ENCODE assay signal across 11 cellular contexts in the genomic region with DNA sequence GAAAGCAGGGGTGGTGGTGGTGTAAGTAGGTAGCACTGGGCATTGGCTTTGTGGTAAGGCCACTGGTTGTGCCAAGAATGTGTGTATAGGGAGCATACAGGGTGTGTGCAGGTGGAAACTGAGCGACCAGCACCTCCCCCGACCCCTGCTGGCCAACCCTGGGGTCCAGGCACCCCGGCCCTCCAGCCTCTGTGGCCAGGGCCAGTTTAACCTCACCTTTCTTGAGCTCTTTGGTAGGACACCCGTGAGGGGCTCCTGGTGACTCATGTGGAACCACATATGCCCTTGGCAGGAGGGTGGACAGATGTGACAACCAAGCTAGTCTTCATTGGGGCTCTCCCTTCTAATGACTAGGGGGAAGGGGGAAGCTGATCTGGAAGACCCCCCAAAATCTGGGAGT. TPM values are rescaled to one million over a fixed set of nuclear protein-coding genes. Genes with fewer than 3 reads are reported as not detected.
DNase-seq lines count a peak whose midpoint lies in the region; ATAC-seq and TF ChIP-seq lines count a peak whose summit lies in the region.
"Had no signal": no experiment of that assay in that cellular context is flagged by ENCODE, and none has a peak within 500 bp of the region (broad histone marks: within the 10 kb centered on the region; RNA-seq: fewer than 3 reads in every experiment).

No MANE protein-coding gene starts in this region.

- H3K27ac Mint-ChIP-seq in glutamatergic neuron (ENCODE audit: unreplicated experiment) = peak overlapping the region; percentile 95

- H3K4me1 Mint-ChIP-seq in glutamatergic neuron (ENCODE audit: low read depth, unreplicated experiment) = peaks cover 68% of the 10 kb centered on the region

- no peak for ATAC-seq in HG02642 (IDR thresholded peaks at IDR 0.05; ENCODE audit: poor library complexity, unreplicated experiment)

- no peaks in the 10 kb centered on the region for H3K27me3 ChIP-seq in WERI-Rb-1 (ENCODE audit: insufficient read depth, low read depth, severe bottlenecking)
- H3K27me3 ChIP-seq: cardiac muscle cell had no signal

- H3K4me3 ChIP-seq in WERI-Rb-1 (ENCODE audit: low read depth, low read length) = no peak overlapping the region
- H3K4me3 ChIP-seq: cardiac muscle cell, HAP-1 had no signal

- H3K27me3 Mint-ChIP-seq in glutamatergic neuron (ENCODE audit: unreplicated experiment) = peaks cover 46% of the 10 kb centered on the region

- TF ChIP-seq CTCF in WERI-Rb-1 (IDR thresholded peaks at IDR 0.05; ENCODE audit: low read depth, low read length) (no peak), glutamatergic neuron (IDR thresholded peaks at IDR 0.05; ENCODE audit: partially characterized antibody, unreplicated experiment) (no peak)

- H3K27ac ChIP-seq in WERI-Rb-1 (peak overlapping the region; percentile 96), substantia nigra (ENCODE audit: low read depth, low read length, poor library complexity, severe bottlenecking) (peak overlapping the region; percentile 95)

- peak overlapping the region; percentile 76 for H3K4me3 Mint-ChIP-seq in glutamatergic neuron (ENCODE audit: unreplicated experiment)

- no peaks in the 10 kb centered on the region for H3K9me3 ChIP-seq in WERI-Rb-1 (ENCODE audit: severe bottlenecking)
- H3K9me3 ChIP-seq: HAP-1 had no signal

- peaks cover 5% of the 10 kb centered on the region for H3K36me3 Mint-ChIP-seq in glutamatergic neuron (ENCODE audit: unreplicated experiment)

- H3K9me3 Mint-ChIP-seq in glutamatergic neuron (ENCODE audit: unreplicated experiment) = peaks cover 56% of the 10 kb centered on the region

- DNase-seq in WERI-Rb-1 (no peak), glutamatergic neuron (no peak), substantia nigra (lab: John Stamatoyannopoulos, UW) (peak in 1 of 49 donors; percentile 20), retina (no peak)
- DNase-seq: activated CD4-positive, alpha-beta T cell treated with anti-CD3 and anti-CD28 coated beads, Interleukin-2, amount 50 U/mL, for 1 hour; activated gamma-delta T cell; DMS 273 treated with DMSO at 0.1 percent for 48 hours; NCI-H187 had no signal

- peaks cover 38% of the 10 kb centered on the region for H3K36me3 ChIP-seq in WERI-Rb-1
- H3K36me3 ChIP-seq: cardiac muscle cell, HAP-1 had no signal

RNA-seq across cellular contexts. Expression of gene SHF, which starts 19.5 kb away (rescaled TPM):
- 309 TPM for total RNA-seq in glutamatergic neuron (ENCODE audit: unreplicated experiment)

RNA-seq across cellular contexts. Expression of gene DUOX1, which starts 38.5 kb away (rescaled TPM):
- total RNA-seq in glutamatergic neuron (ENCODE audit: unreplicated experiment) = not detected

RNA-seq across cellular contexts. Expression of gene DUOXA1, which starts 38.6 kb away (rescaled TPM):
- not detected for total RNA-seq in glutamatergic neuron (ENCODE audit: unreplicated experiment)

RNA-seq across cellular contexts. Expression of gene DUOXA2, which starts 54.2 kb away (rescaled TPM):
- not detected for total RNA-seq in glutamatergic neuron (ENCODE audit: unreplicated experiment)
- total RNA-seq: cardiac muscle cell had no signal

RNA-seq across cellular contexts. Expression of gene DUOX2, which starts 54.3 kb away (rescaled TPM):
- not detected for total RNA-seq in glutamatergic neuron (ENCODE audit: unreplicated experiment)
